11 cellular contexts compared by ENCODE assay signal in genomic region chr20:43508604-43509040, GRCh38. TPM values are rescaled to one million over a fixed set of nuclear protein-coding genes. Genes with fewer than 3 reads are reported as not detected.
DNase-seq lines count a peak whose midpoint lies in the region; ATAC-seq and TF ChIP-seq lines count a peak whose summit lies in the region.
"Had no signal": no experiment of that assay in that cellular context is flagged by ENCODE, and none has a peak within 500 bp of the region (broad histone marks: within the 10 kb centered on the region; RNA-seq: fewer than 3 reads in every experiment).

No MANE protein-coding gene starts in this region.

- H3K27me3 ChIP-seq in Panc1 (ENCODE audit: control insufficient read depth, insufficient read depth, low read length), result no peaks in the 10 kb centered on the region
- peaks cover 30% of the 10 kb centered on the region for H3K27me3 ChIP-seq in lower lobe of right lung (ENCODE audit: low read depth)

- POLR2A ChIA-PET in Panc1 (lab: Charles Lee), result interaction anchor here (0.6 to 0.7 kb wide), 2 partner anchors 16 to 32 kb away, joined by 3 read pairs; no protein-coding TSS in a partner anchor

- CTCF ChIA-PET in activated CD8-positive, alpha-beta memory T cell treated with anti-CD3 and anti-CD28 coated beads, Interleukin-2, amount 10 ng/mL, durations not matched to agents 7 days and 5 days (lab: Charles Lee), result no interaction called here
- CTCF ChIA-PET in Panc1 (lab: Charles Lee), result interaction anchor here (0.6 kb wide), 1 partner anchor 31 kb away, joined by 4 read pairs; no protein-coding TSS in a partner anchor

- TSS peak; percentile 81 for BruUV-seq in Panc1 (replicated peaks; lab: Mats Ljungman, UMichigan)

- H3K4me3 Mint-ChIP-seq in activated CD8-positive, alpha-beta memory T cell treated with anti-CD3 and anti-CD28 coated beads, Interleukin-2, amount 10 ng/mL, durations not matched to agents 7 days and 5 days, result peak overlapping the region; percentile 47
- no peak overlapping the region for H3K4me3 Mint-ChIP-seq in stimulated activated memory B cell treated with anti-CD40 and anti-IgM and Interleukin-4, amounts not matched to agents 10 μg/mL and 1 μg/mL and 100 μg/mL, for 72 hours

- in situ Hi-C loops in Panc1 (cut with HindIII; ENCODE audit: low pct_unique_long_range_greater_than_20kb, low sequenced_read_pairs), result no loop called here

- H3K4me1 Mint-ChIP-seq in activated CD8-positive, alpha-beta memory T cell treated with anti-CD3 and anti-CD28 coated beads, Interleukin-2, amount 10 ng/mL, durations not matched to agents 7 days and 5 days, result peaks cover 5% of the 10 kb centered on the region
- H3K4me1 Mint-ChIP-seq in stimulated activated memory B cell treated with anti-CD40 and anti-IgM and Interleukin-4, amounts not matched to agents 10 μg/mL and 1 μg/mL and 100 μg/mL, for 72 hours, result no peaks in the 10 kb centered on the region

- no peaks in the 10 kb centered on the region for H3K9me3 Mint-ChIP-seq in activated CD8-positive, alpha-beta memory T cell treated with anti-CD3 and anti-CD28 coated beads, Interleukin-2, amount 10 ng/mL, durations not matched to agents 7 days and 5 days (ENCODE audit: low read depth)
- peaks cover 3% of the 10 kb centered on the region for H3K9me3 Mint-ChIP-seq in stimulated activated memory B cell treated with anti-CD40 and anti-IgM and Interleukin-4, amounts not matched to agents 10 μg/mL and 1 μg/mL and 100 μg/mL, for 72 hours

- H3K4me3 ChIP-seq in Panc1 (ENCODE audit: low read depth in 2 of 2, low read length in 2 of 2) (peak overlapping the region; percentile 69 to 73), fibroblast of pulmonary artery (replicated peaks; ENCODE audit: low read depth, low read length) (no peak overlapping the region), lower lobe of right lung (no peak overlapping the region)

- H3K36me3 ChIP-seq in Panc1 (ENCODE audit: control insufficient read depth, insufficient read depth, low read length) (no peaks in the 10 kb centered on the region), lower lobe of right lung (no peaks in the 10 kb centered on the region)

- H3K27me3 Mint-ChIP-seq in activated CD8-positive, alpha-beta memory T cell treated with anti-CD3 and anti-CD28 coated beads, Interleukin-2, amount 10 ng/mL, durations not matched to agents 7 days and 5 days, result peaks cover 42% of the 10 kb centered on the region
- H3K27me3 Mint-ChIP-seq in stimulated activated memory B cell treated with anti-CD40 and anti-IgM and Interleukin-4, amounts not matched to agents 10 μg/mL and 1 μg/mL and 100 μg/mL, for 72 hours, result peaks cover 66% of the 10 kb centered on the region

- no peaks in the 10 kb centered on the region for H3K36me3 Mint-ChIP-seq in activated CD8-positive, alpha-beta memory T cell treated with anti-CD3 and anti-CD28 coated beads, Interleukin-2, amount 10 ng/mL, durations not matched to agents 7 days and 5 days
- H3K36me3 Mint-ChIP-seq in stimulated activated memory B cell treated with anti-CD40 and anti-IgM and Interleukin-4, amounts not matched to agents 10 μg/mL and 1 μg/mL and 100 μg/mL, for 72 hours, result no peaks in the 10 kb centered on the region

- H3K27ac ChIP-seq in Panc1 (ENCODE audit: low read length) (peak overlapping the region; percentile 67; the same call in 1 of the 2 replicates), lower lobe of right lung (no peak overlapping the region)

- no peak for DNase-seq in activated CD8-positive, alpha-beta memory T cell treated with anti-CD3 and anti-CD28 coated beads, Interleukin-2, amount 10 ng/mL, durations not matched to agents 7 days and 5 days
- no peak for DNase-seq in activated CD8-positive, alpha-beta memory T cell treated with anti-CD3 and anti-CD28 coated beads, Interleukin-2, amount 50 U/mL, for 4 hours
- no peak for DNase-seq in Panc1 (ENCODE audit: low read depth, low spot score)
- peak; percentile 10 for DNase-seq in fibroblast of pulmonary artery (ENCODE audit: low read depth)
- peak; percentile 11 for DNase-seq in retina
- no peak for DNase-seq in lower lobe of right lung
- DNase-seq: C1 segment of cervical spinal cord, NCI-H1417 treated with DMSO at 0.1 percent for 48 hours, occipital lobe had no signal

- H3K9me3 ChIP-seq in Panc1 (ENCODE audit: control insufficient read depth, insufficient read depth, low read depth, low read length), result no peaks in the 10 kb centered on the region
- H3K9me3 ChIP-seq in lower lobe of right lung, result no peaks in the 10 kb centered on the region

- no peak for ATAC-seq in activated CD8-positive, alpha-beta memory T cell treated with anti-CD3 and anti-CD28 coated beads, Interleukin-2, amount 10 ng/mL, durations not matched to agents 7 days and 5 days
- ATAC-seq in Panc1 (no peak), HG02970 (IDR thresholded peaks at IDR 0.05; ENCODE audit: low FRiP score, unreplicated experiment) (no peak), lower lobe of right lung (no peak)
- ATAC-seq in stimulated activated memory B cell treated with anti-CD40 and anti-IgM and Interleukin-4, amounts not matched to agents 10 μg/mL and 1 μg/mL and 100 μg/mL, for 72 hours, result no peak

- H3K27ac Mint-ChIP-seq in activated CD8-positive, alpha-beta memory T cell treated with anti-CD3 and anti-CD28 coated beads, Interleukin-2, amount 10 ng/mL, durations not matched to agents 7 days and 5 days, result no peak overlapping the region
- no peak overlapping the region for H3K27ac Mint-ChIP-seq in stimulated activated memory B cell treated with anti-CD40 and anti-IgM and Interleukin-4, amounts not matched to agents 10 μg/mL and 1 μg/mL and 100 μg/mL, for 72 hours

- TF ChIP-seq CTCF in Panc1 (IDR thresholded peaks at IDR 0.05) (no peak), fibroblast of pulmonary artery (IDR thresholded peaks at IDR 0.05; ENCODE audit: low read length, missing control alignments) (no peak), lower lobe of right lung (IDR thresholded peaks at IDR 0.05) (no peak)

- H3K4me1 ChIP-seq in Panc1 (ENCODE audit: control insufficient read depth, insufficient read depth, low read length) (peaks cover 6% of the 10 kb centered on the region; the same call in 1 of the 2 replicates), lower lobe of right lung (peaks cover 4% of the 10 kb centered on the region)

- intact Hi-C loops in Panc1 (cut with micrococcal nuclease; ENCODE audit: unreplicated experiment) (no loop called here), lower lobe of right lung (cut with DNase I) (no loop called here)

RNA-seq across cellular contexts. Expression of gene L3MBTL1, which starts 1.1 kb away (rescaled TPM):
- 1 to 10 TPM; 6.8 to 9.6 TPM for total RNA-seq in activated CD8-positive, alpha-beta memory T cell treated with anti-CD3 and anti-CD28 coated beads, Interleukin-2, amount 10 ng/mL, durations not matched to agents 7 days and 5 days
- 24.9 TPM for total RNA-seq in Panc1 (2021; ENCODE audit: unreplicated experiment)
- 13.4 TPM for polyA plus RNA-seq in Panc1 (2012; ENCODE audit: insufficient read length)
- 10.5 TPM for total RNA-seq in lower lobe of right lung

RNA-seq across cellular contexts. Expression of gene SGK2, which starts 50.2 kb away (rescaled TPM):
- under 1 TPM in 1 of 2 experiments, not detected in 1; 0.26 TPM for total RNA-seq in activated CD8-positive, alpha-beta memory T cell treated with anti-CD3 and anti-CD28 coated beads, Interleukin-2, amount 10 ng/mL, durations not matched to agents 7 days and 5 days
- total RNA-seq in Panc1 (2021; ENCODE audit: unreplicated experiment) (0.90 TPM), lower lobe of right lung (1.2 TPM)
- polyA plus RNA-seq in Panc1 (2012; ENCODE audit: insufficient read length), result 1.2 TPM
- total RNA-seq: occipital lobe had no signal

RNA-seq across cellular contexts. Expression of gene SRSF6, which starts 50.9 kb away (rescaled TPM):
- total RNA-seq in activated CD8-positive, alpha-beta memory T cell treated with anti-CD3 and anti-CD28 coated beads, Interleukin-2, amount 10 ng/mL, durations not matched to agents 7 days and 5 days, result 100 to 1,000 TPM; 108 to 162 TPM
- total RNA-seq in Panc1 (2021; ENCODE audit: unreplicated experiment), result 159 TPM
- 140 TPM for polyA plus RNA-seq in Panc1 (2012; ENCODE audit: insufficient read length)
- 145 TPM for total RNA-seq in lower lobe of right lung

Comparison
In these comparisons a context has a peak if more than half of its experiments do, and no peak if none do; other contexts are left out.
1. DNase-seq: peak in fibroblast of pulmonary artery (single experiment) and retina (single experiment); none in activated CD8-positive, alpha-beta memory T cell treated with anti-CD3 and anti-CD28 coated beads, Interleukin-2, amount 10 ng/mL, durations not matched to agents 7 days and 5 days (single experiment), activated CD8-positive, alpha-beta memory T cell treated with anti-CD3 and anti-CD28 coated beads, Interleukin-2, amount 50 U/mL, for 4 hours (single experiment), Panc1 (single experiment) and lower lobe of right lung (single experiment).
2. H3K4me3 ChIP-seq: peak in Panc1 (2 of 2); none in fibroblast of pulmonary artery (single experiment) and lower lobe of right lung (single experiment).